1 cellular context compared by ENCODE assay signal in the genomic region with DNA sequence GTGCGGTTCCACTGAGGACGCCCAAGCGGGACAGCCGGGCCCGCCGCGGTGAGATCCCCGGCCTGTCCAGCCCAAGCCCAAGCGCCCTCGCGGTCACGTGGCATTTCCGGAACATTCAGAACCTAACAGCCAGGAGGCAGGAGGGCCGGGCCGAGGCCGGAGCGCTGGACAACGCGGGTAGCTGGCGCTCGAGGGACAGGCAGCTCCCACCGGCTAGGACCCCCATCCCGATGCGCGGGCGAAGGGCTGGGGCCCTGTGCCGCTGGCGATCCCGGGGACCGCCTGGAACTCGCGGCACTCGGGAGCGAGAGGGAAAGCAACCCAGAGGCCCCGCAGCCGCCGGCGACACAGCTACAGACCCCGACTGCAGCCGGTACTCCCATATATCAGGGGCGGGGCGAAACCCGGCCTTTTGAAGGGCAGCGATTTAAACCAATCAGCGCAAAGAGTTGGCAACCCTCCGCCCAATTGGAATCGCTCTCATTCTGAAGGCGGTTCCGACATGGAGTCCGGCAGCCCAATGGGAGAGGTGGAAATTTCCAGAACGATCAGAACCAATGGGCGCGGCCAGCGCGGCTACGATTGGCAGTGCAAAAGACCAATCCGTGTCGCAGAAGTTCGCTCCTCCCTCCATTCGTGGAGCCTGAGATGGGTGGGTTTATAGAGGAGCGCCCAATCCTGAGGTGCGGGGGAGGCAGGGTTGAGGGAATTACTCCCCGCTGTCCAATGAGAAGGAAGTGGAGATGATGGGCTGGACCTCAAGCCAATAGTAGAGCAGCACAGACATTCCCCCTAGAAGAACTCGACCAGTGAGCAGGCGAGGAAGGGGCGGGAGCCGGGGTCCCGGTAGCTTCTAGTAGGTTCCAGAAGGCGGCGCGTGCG.
TF ChIP-seq lines count a peak whose summit lies in the region.

A gene (plus strand): TSS at position 849 of the 882 bp plus-strand sequence. CDS start 91 bp downstream, outside the sequence.

TF ChIP-seq in neural cell, 6 proteins besides CTCF, POLR2A, EP300 and RAD21 (continued from another document):
- TF ChIP-seq, protein P1, sequence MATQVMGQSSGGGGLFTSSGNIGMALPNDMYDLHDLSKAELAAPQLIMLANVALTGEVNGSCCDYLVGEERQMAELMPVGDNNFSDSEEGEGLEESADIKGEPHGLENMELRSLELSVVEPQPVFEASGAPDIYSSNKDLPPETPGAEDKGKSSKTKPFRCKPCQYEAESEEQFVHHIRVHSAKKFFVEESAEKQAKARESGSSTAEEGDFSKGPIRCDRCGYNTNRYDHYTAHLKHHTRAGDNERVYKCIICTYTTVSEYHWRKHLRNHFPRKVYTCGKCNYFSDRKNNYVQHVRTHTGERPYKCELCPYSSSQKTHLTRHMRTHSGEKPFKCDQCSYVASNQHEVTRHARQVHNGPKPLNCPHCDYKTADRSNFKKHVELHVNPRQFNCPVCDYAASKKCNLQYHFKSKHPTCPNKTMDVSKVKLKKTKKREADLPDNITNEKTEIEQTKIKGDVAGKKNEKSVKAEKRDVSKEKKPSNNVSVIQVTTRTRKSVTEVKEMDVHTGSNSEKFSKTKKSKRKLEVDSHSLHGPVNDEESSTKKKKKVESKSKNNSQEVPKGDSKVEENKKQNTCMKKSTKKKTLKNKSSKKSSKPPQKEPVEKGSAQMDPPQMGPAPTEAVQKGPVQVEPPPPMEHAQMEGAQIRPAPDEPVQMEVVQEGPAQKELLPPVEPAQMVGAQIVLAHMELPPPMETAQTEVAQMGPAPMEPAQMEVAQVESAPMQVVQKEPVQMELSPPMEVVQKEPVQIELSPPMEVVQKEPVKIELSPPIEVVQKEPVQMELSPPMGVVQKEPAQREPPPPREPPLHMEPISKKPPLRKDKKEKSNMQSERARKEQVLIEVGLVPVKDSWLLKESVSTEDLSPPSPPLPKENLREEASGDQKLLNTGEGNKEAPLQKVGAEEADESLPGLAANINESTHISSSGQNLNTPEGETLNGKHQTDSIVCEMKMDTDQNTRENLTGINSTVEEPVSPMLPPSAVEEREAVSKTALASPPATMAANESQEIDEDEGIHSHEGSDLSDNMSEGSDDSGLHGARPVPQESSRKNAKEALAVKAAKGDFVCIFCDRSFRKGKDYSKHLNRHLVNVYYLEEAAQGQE (IDR thresholded peaks at IDR 0.05; ENCODE audit: borderline replicate concordance), result peak; percentile 98
- peak; percentile 62 for TF ChIP-seq SMC3 (conservative IDR thresholded peaks at IDR 0.05; ENCODE audit: poor library complexity)
- peak; percentile 98 for TF ChIP-seq POLR2AphosphoS5 (IDR thresholded peaks at IDR 0.05)
- TF ChIP-seq TAF1 (IDR thresholded peaks at IDR 0.05; ENCODE audit: low read depth), result peak; percentile 99
